ENCODE assay signal across 14 cellular contexts in the genomic region with DNA sequence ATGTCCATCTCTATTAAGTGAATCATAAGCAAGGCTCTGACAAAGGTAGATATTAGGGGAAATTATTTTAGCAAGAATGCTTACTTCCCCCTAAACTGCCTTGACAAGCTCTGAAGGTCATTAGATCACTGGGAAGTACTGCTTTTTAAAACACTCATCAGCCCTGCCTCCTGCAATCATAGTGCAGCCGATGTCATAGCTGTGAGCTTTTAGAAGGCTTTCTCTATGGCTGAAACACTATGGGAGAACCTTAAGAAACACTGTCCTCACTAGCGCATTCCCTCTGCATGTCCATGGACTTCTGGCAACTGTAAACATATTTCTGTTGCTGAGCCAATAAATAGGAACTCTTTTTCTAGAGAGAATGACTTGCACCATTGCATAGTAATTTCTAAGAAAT. TPM values are rescaled to one million over a fixed set of nuclear protein-coding genes. Genes with fewer than 3 reads are reported as not detected.
"Had no signal": no experiment of that assay in that cellular context is flagged by ENCODE, and none has a peak within 500 bp of the region (broad histone marks: within the 10 kb centered on the region; RNA-seq: fewer than 3 reads in every experiment).

No MANE protein-coding gene starts in this region.

- H3K27ac ChIP-seq: dorsolateral prefrontal cortex, transverse colon had no signal

- H3K36me3 Mint-ChIP-seq: activated naive CD4-positive, alpha-beta T cell treated with anti-CD3 and anti-CD28 coated beads, Interleukin-2, amount 10 ng/mL, durations not matched to agents 7 days and 5 days; naive B cell; WTC11 had no signal

- H3K9me3 Mint-ChIP-seq: activated naive CD4-positive, alpha-beta T cell treated with anti-CD3 and anti-CD28 coated beads, Interleukin-2, amount 10 ng/mL, durations not matched to agents 7 days and 5 days had no signal

- H3K27me3 ChIP-seq: dorsolateral prefrontal cortex, transverse colon had no signal

- DNase-seq: activated CD4-positive, alpha-beta T cell treated with anti-CD3 and anti-CD28 coated beads, Interleukin-2, amount 50 U/mL, for 1 hour; activated naive CD4-positive, alpha-beta T cell treated with anti-CD3 and anti-CD28 coated beads, Interleukin-2, amount 10 ng/mL, durations not matched to agents 7 days and 5 days; dorsolateral prefrontal cortex; mammary epithelial cell; naive B cell; stimulated activated CD4-positive, alpha-beta T cell treated with anti-CD3 and anti-CD28 coated beads, Interleukin-4, amount 100 ng/mL, for 24 hours; stimulated activated naive CD8-positive, alpha-beta T cell treated with anti-CD3 and anti-CD28 coated beads, Interleukin-15, Interleukin-2, amounts not matched to agents 100 U/mL and 50 U/mL, for 24 hours; transverse colon had no signal

- FAIRE-seq: astrocyte, bronchial epithelial cell, islet of Langerhans, TTC549 had no signal

- H3K36me3 ChIP-seq: transverse colon had no signal

- H3K9me3 ChIP-seq: transverse colon had no signal

- H3K4me1 Mint-ChIP-seq: naive B cell had no signal

- H3K4me3 ChIP-seq: dorsolateral prefrontal cortex, transverse colon had no signal

- H3K4me1 ChIP-seq: transverse colon had no signal

- H3K27ac Mint-ChIP-seq: activated naive CD4-positive, alpha-beta T cell treated with anti-CD3 and anti-CD28 coated beads, Interleukin-2, amount 10 ng/mL, durations not matched to agents 7 days and 5 days had no signal

- H3K27me3 Mint-ChIP-seq: activated naive CD4-positive, alpha-beta T cell treated with anti-CD3 and anti-CD28 coated beads, Interleukin-2, amount 10 ng/mL, durations not matched to agents 7 days and 5 days; naive B cell had no signal

- H3K4me3 Mint-ChIP-seq: activated naive CD4-positive, alpha-beta T cell treated with anti-CD3 and anti-CD28 coated beads, Interleukin-2, amount 10 ng/mL, durations not matched to agents 7 days and 5 days; naive B cell; WTC11 had no signal

RNA-seq across cellular contexts. Expression of a gene that starts 38.7 kb away (rescaled TPM):
- total RNA-seq: activated CD8-positive, alpha-beta memory T cell treated with anti-CD3 and anti-CD28 coated beads for 36 hours had no signal
